In genomic region chr4:101122019-101122418, GRCh38 we compare ENCODE assay signal across 20 cellular contexts.
"Had no signal": no experiment of that assay in that cellular context is flagged by ENCODE, and none has a peak within 500 bp of the region (broad histone marks: within the 10 kb centered on the region; RNA-seq: fewer than 3 reads in every experiment).

No MANE protein-coding gene starts in this region.

- H3K4me3 ChIP-seq: coronary artery, mucosa of descending colon, neural progenitor cell, ovary, psoas muscle had no signal

- H3K9me3 ChIP-seq: mucosa of descending colon, ovary, psoas muscle had no signal

- H3K4me3 Mint-ChIP-seq: brain; central memory CD8-positive, alpha-beta T cell; naive thymus-derived CD4-positive, alpha-beta T cell; neural progenitor cell; stimulated activated naive CD8-positive, alpha-beta T cell treated with anti-CD3 and anti-CD28 coated beads, Interleukin-15, Interleukin-2, amounts not matched to agents 100 ng/mL and 50 ng/mL, for 24 hours; T-helper 1 cell treated with Interleukin-12 subunit alpha and Interleukin-12 subunit beta and Interleukin-4 antibody, amounts not matched to agents 30 μg/mL and 1 μg/mL, for 36 hours had no signal

- H3K27me3 ChIP-seq: neural progenitor cell, ovary had no signal

- H3K9me3 Mint-ChIP-seq: activated T-helper 2 cell treated with anti-CD3 and anti-CD28 coated beads, Interferon-gamma antibody, Interleukin-2, Interleukin-4, amounts not matched to agents 10 μg/mL and 5 μg/mL and 100 μg/mL, durations not matched to agents 14 hours and 24 hours and 36 hours; central memory CD8-positive, alpha-beta T cell; stimulated activated naive CD8-positive, alpha-beta T cell treated with anti-CD3 and anti-CD28 coated beads, Interleukin-15, Interleukin-2, amounts not matched to agents 100 ng/mL and 50 ng/mL, for 24 hours; T-helper 1 cell treated with Interleukin-12 subunit alpha and Interleukin-12 subunit beta and Interleukin-4 antibody, amounts not matched to agents 30 μg/mL and 1 μg/mL, for 36 hours had no signal

- H3K36me3 ChIP-seq: neural progenitor cell, ovary had no signal

- H3K27me3 Mint-ChIP-seq: brain; central memory CD8-positive, alpha-beta T cell; naive thymus-derived CD4-positive, alpha-beta T cell; stimulated activated naive CD8-positive, alpha-beta T cell treated with anti-CD3 and anti-CD28 coated beads, Interleukin-15, Interleukin-2, amounts not matched to agents 100 ng/mL and 50 ng/mL, for 24 hours had no signal

- DNase-seq: activated CD4-positive, CD25-positive, alpha-beta regulatory T cell treated with anti-CD3 and anti-CD28 coated beads, Interleukin-2, amount 50 U/mL, for 72 hours; activated naive CD4-positive, alpha-beta T cell treated with Interleukin-2 at 50 U/mL for 16 hours; erythroblast; foreskin melanocyte; left ventricle myocardium superior; mucosa of descending colon; naive thymus-derived CD4-positive, alpha-beta T cell; ovary; psoas muscle; right cardiac atrium; stimulated activated CD4-positive, alpha-beta T cell treated with anti-CD3 and anti-CD28 coated beads, Interleukin-2, amount 100 ng/mL, for 24 hours; trophoblast cell had no signal

- H3K36me3 Mint-ChIP-seq: neural progenitor cell had no signal

- ATAC-seq: left ventricle myocardium superior; mucosa of descending colon; naive thymus-derived CD4-positive, alpha-beta T cell; psoas muscle; right cardiac atrium had no signal

- H3K27ac ChIP-seq: coronary artery, neural progenitor cell, ovary, psoas muscle, VCaP had no signal

- H3K27ac Mint-ChIP-seq: activated T-helper 2 cell treated with anti-CD3 and anti-CD28 coated beads, Interferon-gamma antibody, Interleukin-2, Interleukin-4, amounts not matched to agents 10 μg/mL and 5 μg/mL and 100 μg/mL, durations not matched to agents 14 hours and 24 hours and 36 hours; brain; naive thymus-derived CD4-positive, alpha-beta T cell; neural progenitor cell; stimulated activated naive CD8-positive, alpha-beta T cell treated with anti-CD3 and anti-CD28 coated beads, Interleukin-15, Interleukin-2, amounts not matched to agents 100 ng/mL and 50 ng/mL, for 24 hours; T-helper 1 cell treated with Interleukin-12 subunit alpha and Interleukin-12 subunit beta and Interleukin-4 antibody, amounts not matched to agents 30 μg/mL and 1 μg/mL, for 36 hours had no signal

- H3K4me2 ChIP-seq: neural progenitor cell had no signal

- H3K9ac ChIP-seq: neural progenitor cell had no signal
